Comparison of ENCODE assay signal across 11 cellular contexts in genomic region chr3:50734985-50735384, GRCh38.
"Had no signal": no experiment of that assay in that cellular context is flagged by ENCODE, and none has a peak within 500 bp of the region (broad histone marks: within the 10 kb centered on the region; RNA-seq: fewer than 3 reads in every experiment).

No MANE protein-coding gene starts in this region.

- ATAC-seq: activated naive CD4-positive, alpha-beta T cell treated with anti-CD3 and anti-CD28 coated beads, Interleukin-2, amount 50 U/mL, for 72 hours; activated naive CD8-positive, alpha-beta T cell treated with anti-CD3 and anti-CD28 coated beads, Interleukin-2, amount 50 U/mL, for 24 hours; activated T-cell treated with anti-CD3 and anti-CD28 coated beads, Interleukin-2, amount 50 U/mL, for 4 hours; activated T-cell treated with anti-CD3 and anti-CD28 coated beads, Interleukin-2, amount 50 U/mL, for 72 hours; activated T-helper 17 cell treated with anti-CD3 and anti-CD28 coated beads, Interleukin-2, amount 50 U/mL, for 72 hours; body of pancreas had no signal

- H3K4me1 ChIP-seq: adrenal gland, ascending aorta, body of pancreas, breast epithelium had no signal

- H3K9me3 ChIP-seq: adrenal gland, ascending aorta, body of pancreas had no signal

- H3K27ac ChIP-seq: adrenal gland, ascending aorta, body of pancreas, brain microvascular endothelial cell, breast epithelium, cardiac muscle cell had no signal

- H3K4me3 ChIP-seq: adrenal gland, ascending aorta, body of pancreas, breast epithelium, cardiac muscle cell had no signal

- H3K36me3 ChIP-seq: adrenal gland, ascending aorta, brain microvascular endothelial cell, breast epithelium, cardiac muscle cell had no signal
